ENCODE assay signal across 8 cellular contexts in the genomic region with DNA sequence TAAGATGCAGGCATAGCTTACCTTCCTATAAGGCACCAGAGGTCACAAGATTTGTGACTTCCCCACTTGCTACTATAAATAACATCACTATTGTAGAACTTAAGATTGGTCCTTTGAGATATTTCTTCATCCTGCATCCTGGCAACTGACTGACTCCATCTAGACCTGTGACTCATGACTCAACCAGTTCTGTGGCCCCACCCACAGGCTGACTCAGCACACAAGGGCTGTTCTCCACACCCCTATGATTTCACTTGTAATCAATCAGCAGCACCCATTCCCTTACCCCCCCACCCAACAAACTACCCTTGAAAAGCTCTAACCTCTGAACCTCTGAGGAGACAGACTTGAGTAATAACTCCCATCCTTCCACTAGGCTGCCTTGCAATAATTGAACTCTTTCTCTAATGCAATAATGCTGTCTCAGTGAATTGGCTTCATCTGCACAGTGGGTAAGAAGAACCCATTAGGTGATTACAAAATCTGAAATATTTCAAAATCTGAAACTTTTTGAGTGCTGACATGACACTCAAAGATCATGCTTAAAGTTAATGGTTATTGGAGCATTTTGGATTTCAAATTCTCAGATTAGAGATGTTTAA.
A peak's percentile ranks its signal among the peaks of the same experiment; 100 is the strongest.
DNase-seq lines count a peak whose midpoint lies in the region; ATAC-seq and TF ChIP-seq lines count a peak whose summit lies in the region.

No MANE protein-coding gene starts in this region.

- no peak for TF ChIP-seq CTCF in A673 (conservative IDR thresholded peaks at IDR 0.05; ENCODE audit: low read depth, low read length)

- ATAC-seq in GM19463 (IDR thresholded peaks at IDR 0.05; ENCODE audit: unreplicated experiment) (no peak), GM18502 (IDR thresholded peaks at IDR 0.05; ENCODE audit: poor library complexity, unreplicated experiment) (no peak)

- POLR2A ChIA-PET in A673 (lab: Charles Lee; ENCODE audit: low non-redundant PET) = no interaction called here

- CTCF ChIA-PET in A673 (lab: Charles Lee) = no interaction called here

- no TSS peak for BruUV-seq in A673 (replicated peaks; lab: Mats Ljungman, UMichigan)

- no peak overlapping the region for H3K27ac ChIP-seq in A673 (ENCODE audit: low read depth, low read length, poor library complexity, severe bottlenecking)

- intact Hi-C loops in A673 (cut with micrococcal nuclease; ENCODE audit: unreplicated experiment) = no loop called here

- no peaks in the 10 kb centered on the region for H3K27me3 ChIP-seq in A673 (replicated peaks; ENCODE audit: insufficient read depth, low read depth, low read length, poor library complexity)

- H3K36me3 ChIP-seq in A673 (ENCODE audit: insufficient read depth, low read length, poor library complexity, severe bottlenecking) = no peaks in the 10 kb centered on the region

- peaks cover 12% of the 10 kb centered on the region for H3K4me1 ChIP-seq in A673 (ENCODE audit: insufficient read depth, low read length, poor library complexity, severe bottlenecking)

- DNase-seq in A673 (ENCODE audit: low spot score) = peak; percentile 37
- peak; percentile 40 for DNase-seq in HS-27A (ENCODE audit: low read depth)
- DNase-seq in activated T-cell treated with anti-CD3 and anti-CD28 coated beads, Interleukin-2, amount 50 U/mL, for 48 hours = peak; percentile 54 to 60
- peak; percentile 88 for DNase-seq in kidney tubule cell (ENCODE audit: low spot score)
- no peak for DNase-seq in RPMI8226
- DNase-seq in retina = no peak

- H3K9me3 ChIP-seq in A673 (ENCODE audit: low read depth, low read length, poor library complexity, severe bottlenecking) = peaks cover 6% of the 10 kb centered on the region

- no peak overlapping the region for H3K4me3 ChIP-seq in A673 (ENCODE audit: low read depth, low read length, poor library complexity, severe bottlenecking)

Comparison
In these comparisons a context has a peak if more than half of its experiments do, and no peak if none do; other contexts are left out.
1. DNase-seq: peak in A673 (single experiment), HS-27A (single experiment), activated T-cell treated with anti-CD3 and anti-CD28 coated beads, Interleukin-2, amount 50 U/mL, for 48 hours (2 of 2) and kidney tubule cell (single experiment); none in RPMI8226 (single experiment) and retina (single experiment).